ENCODE assay signal across 20 cellular contexts in the genomic region with DNA sequence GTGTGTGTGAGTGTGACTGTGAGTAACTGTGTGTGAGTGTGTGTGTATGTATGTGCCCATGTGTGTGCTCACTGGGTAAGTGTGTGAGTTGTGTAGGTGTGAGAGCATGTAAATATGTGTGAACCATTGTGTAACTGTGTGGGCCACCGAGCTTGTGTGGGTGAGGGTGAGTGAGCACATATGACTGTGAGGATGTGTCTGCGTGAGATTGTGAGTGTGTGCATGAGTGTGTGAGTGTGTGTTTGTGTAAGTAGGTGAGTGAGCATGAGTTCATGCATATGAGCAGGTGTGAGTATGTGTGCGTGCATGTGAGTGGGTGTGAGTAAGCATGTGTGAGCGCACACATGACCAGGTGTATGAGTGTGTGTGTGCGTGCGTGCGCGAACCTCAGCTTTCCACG. TPM values are rescaled to one million over a fixed set of nuclear protein-coding genes. Genes with fewer than 3 reads are reported as not detected.
A peak's percentile ranks its signal among the peaks of the same experiment; 100 is the strongest.
DNase-seq lines count a peak whose midpoint lies in the region; ATAC-seq, FAIRE-seq and TF ChIP-seq lines count a peak whose summit lies in the region.
"Had no signal": no experiment of that assay in that cellular context is flagged by ENCODE, and none has a peak within 500 bp of the region (broad histone marks: within the 10 kb centered on the region; RNA-seq: fewer than 3 reads in every experiment).

No MANE protein-coding gene starts in this region.

- WGBS in neuronal stem cell (ENCODE audit: extremely low coverage in 2 of 2, insufficient read length in 2 of 2, insufficient replicate concordance in 1 of 2), 2 donors = no CpG with 5 or more reads among the region's 9 CpGs

- peaks cover 0 to 1% of the 10 kb centered on the region in 2 donors for H3K4me1 ChIP-seq in neuronal stem cell (ENCODE audit: control insufficient read depth in 2 of 2, insufficient read depth in 1 of 2, low read depth in 1 of 2, low read length in 2 of 2)
- H3K4me1 ChIP-seq: Peyer's patch had no signal

- CTCF ChIA-PET in WTC11 (lab: Charles Lee) = interaction anchor here (1.1 to 4.0 kb wide), 5 partner anchors 9 to 153 kb away, joined by 3 to 15 read pairs (median 5); partner anchors contain the start of gene HAUS7

- H3K27me3 ChIP-seq in neuronal stem cell (ENCODE audit: control insufficient read depth in 3 of 3, insufficient read depth in 3 of 3, low read depth in 1 of 3, low read length in 3 of 3) = peaks cover 0 to 65% (median 36%) of the 10 kb centered on the region in 3 experiments
- H3K27me3 ChIP-seq: Peyer's patch had no signal

- H3K4me3 Mint-ChIP-seq in WTC11 (peak overlapping the region; percentile 6), endothelial cell (ENCODE audit: unreplicated experiment) (peak overlapping the region; percentile 74)
- no peak overlapping the region for H3K4me3 Mint-ChIP-seq in activated CD4-positive, alpha-beta T cell treated with anti-CD3 and anti-CD28 coated beads, Interleukin-2, amount 10 ng/mL, durations not matched to agents 24 days and 14 days

- no peaks in the 10 kb centered on the region for H3K79me1 ChIP-seq in neuronal stem cell (ENCODE audit: low read depth, low read length)

- no peak overlapping the region for H3K27ac ChIP-seq in neuronal stem cell (replicated peaks; ENCODE audit: low read length)
- H3K27ac ChIP-seq: GM23248, Peyer's patch had no signal

- no peak overlapping the region for H3K14ac ChIP-seq in neuronal stem cell (ENCODE audit: low read length)

- H3K4ac ChIP-seq in neuronal stem cell (ENCODE audit: low read length) = no peak overlapping the region

- H3K18ac ChIP-seq in neuronal stem cell (ENCODE audit: low read length) = peak overlapping the region; percentile 28

- H3K4me2 ChIP-seq in neuronal stem cell (ENCODE audit: insufficient read depth, low read length, poor library complexity, severe bottlenecking) = no peak overlapping the region

- DNase-seq in GM12891 (ENCODE audit: insufficient read length, low spot score) = no peak
- no peak for DNase-seq in WTC11 (ENCODE audit: low spot score)
- no peak for DNase-seq in endothelial cell (ENCODE audit: low spot score)
- DNase-seq in neuronal stem cell (ENCODE audit: low spot score) = no peak
- DNase-seq in activated CD4-positive, alpha-beta T cell treated with anti-CD3 and anti-CD28 coated beads, Interleukin-2, amount 10 ng/mL, durations not matched to agents 24 days and 14 days = no peak
- no peak for DNase-seq in ureter (ENCODE audit: low spot score)
- DNase-seq in NCI-H526 treated with DMSO at 0.1 percent for 48 hours (lab: John Stamatoyannopoulos, UW) = no peak
- DNase-seq: GM23248, HCEC 1CT, NCI-H1105, NCI-H146, NCI-H2029, NCI-H226, Peyer's patch had no signal

- H3K9me3 Mint-ChIP-seq in WTC11 (no peaks in the 10 kb centered on the region), endothelial cell (ENCODE audit: unreplicated experiment) (no peaks in the 10 kb centered on the region)
- no peaks in the 10 kb centered on the region for H3K9me3 Mint-ChIP-seq in activated CD4-positive, alpha-beta T cell treated with anti-CD3 and anti-CD28 coated beads, Interleukin-2, amount 10 ng/mL, durations not matched to agents 24 days and 14 days

- POLR2A ChIA-PET in WTC11 (lab: Charles Lee) = no interaction called here

- no peak overlapping the region for H3K9ac ChIP-seq in neuronal stem cell (ENCODE audit: low read depth, low read length, poor library complexity)
- H3K9ac ChIP-seq: GM23248 had no signal

- peak; percentile 76 for FAIRE-seq in GM12891 (lab: Jason Lieb, UNC)
- FAIRE-seq: A204.1, D721Med had no signal

- H3K27me3 Mint-ChIP-seq in WTC11 (ENCODE audit: low read depth) = peaks cover 37% of the 10 kb centered on the region
- peaks cover 22% of the 10 kb centered on the region for H3K27me3 Mint-ChIP-seq in endothelial cell (ENCODE audit: unreplicated experiment)
- peaks cover 18% of the 10 kb centered on the region for H3K27me3 Mint-ChIP-seq in activated CD4-positive, alpha-beta T cell treated with anti-CD3 and anti-CD28 coated beads, Interleukin-2, amount 10 ng/mL, durations not matched to agents 24 days and 14 days

- no peak overlapping the region for H4K8ac ChIP-seq in neuronal stem cell (ENCODE audit: low read depth, low read length)

- no peak for ATAC-seq in WTC11
- no peak for ATAC-seq in GM21515 (IDR thresholded peaks at IDR 0.05; ENCODE audit: unreplicated experiment)

- no peak overlapping the region for H2BK5ac ChIP-seq in neuronal stem cell (ENCODE audit: low read length)

- no peak overlapping the region for H3K4me3 ChIP-seq in neuronal stem cell (ENCODE audit: low read length in 2 of 2)
- H3K4me3 ChIP-seq: GM23248, Peyer's patch had no signal

- H3K27ac Mint-ChIP-seq in WTC11 (no peak overlapping the region), endothelial cell (ENCODE audit: unreplicated experiment) (peak overlapping the region; percentile 61)
- no peak overlapping the region for H3K27ac Mint-ChIP-seq in activated CD4-positive, alpha-beta T cell treated with anti-CD3 and anti-CD28 coated beads, Interleukin-2, amount 10 ng/mL, durations not matched to agents 24 days and 14 days
- H3K27ac Mint-ChIP-seq: CD14-positive monocyte, IgD-negative memory B cell had no signal

- H3K9me3 ChIP-seq in neuronal stem cell (replicated peaks in 1 of 2; ENCODE audit: control insufficient read depth in 2 of 2, insufficient read depth in 1 of 2, low read depth in 1 of 2, low read length in 2 of 2) = no peaks in the 10 kb centered on the region
- H3K9me3 ChIP-seq: Peyer's patch had no signal

- H3K36me3 Mint-ChIP-seq in WTC11 (no peaks in the 10 kb centered on the region), endothelial cell (ENCODE audit: low read depth, unreplicated experiment) (peaks cover 6% of the 10 kb centered on the region)
- no peaks in the 10 kb centered on the region for H3K36me3 Mint-ChIP-seq in activated CD4-positive, alpha-beta T cell treated with anti-CD3 and anti-CD28 coated beads, Interleukin-2, amount 10 ng/mL, durations not matched to agents 24 days and 14 days (ENCODE audit: low read depth)
- H3K36me3 Mint-ChIP-seq: CD14-positive monocyte, IgD-negative memory B cell had no signal

- no peak for TF ChIP-seq POLR2A in GM12891 (IDR thresholded peaks at IDR 0.05; ENCODE audit: low read depth, low read length)

- no peak for TF ChIP-seq CTCF in WTC11 (IDR thresholded peaks at IDR 0.05)
- TF ChIP-seq CTCF in endothelial cell (IDR thresholded peaks at IDR 0.05; ENCODE audit: unreplicated experiment) = no peak

- H2AFZ ChIP-seq in neuronal stem cell (ENCODE audit: low read length) = no peak overlapping the region
- H2AFZ ChIP-seq: GM23248 had no signal

- intact Hi-C loops in activated CD4-positive, alpha-beta T cell treated with anti-CD3 and anti-CD28 coated beads, Interleukin-2, amount 10 ng/mL, durations not matched to agents 24 days and 14 days (cut with micrococcal nuclease) = no loop called here

- H2AK5ac ChIP-seq in neuronal stem cell (ENCODE audit: low read depth, low read length) = no peak overlapping the region

- H3K23ac ChIP-seq in neuronal stem cell (ENCODE audit: low read depth, low read length, poor library complexity) = no peak overlapping the region

- H3K4me1 Mint-ChIP-seq in WTC11 = 0 out of 2 replicates have a peak, but pooled peaks cover 5% of the 10 kb centered on the region
- peaks cover 8% of the 10 kb centered on the region for H3K4me1 Mint-ChIP-seq in endothelial cell (ENCODE audit: unreplicated experiment)
- H3K4me1 Mint-ChIP-seq in activated CD4-positive, alpha-beta T cell treated with anti-CD3 and anti-CD28 coated beads, Interleukin-2, amount 10 ng/mL, durations not matched to agents 24 days and 14 days = no peaks in the 10 kb centered on the region
- H3K4me1 Mint-ChIP-seq: CD14-positive monocyte had no signal

- no peak overlapping the region for H2BK12ac ChIP-seq in neuronal stem cell (ENCODE audit: low read length)

- H2BK15ac ChIP-seq in neuronal stem cell (ENCODE audit: low read length) = no peak overlapping the region

- no peak overlapping the region for H4K91ac ChIP-seq in neuronal stem cell (ENCODE audit: low read depth, low read length, poor library complexity)

- no peaks in the 10 kb centered on the region for H3K36me3 ChIP-seq in neuronal stem cell (replicated peaks in 1 of 2; ENCODE audit: control insufficient read depth in 2 of 2, insufficient read depth in 2 of 2, low read length in 2 of 2)
- H3K36me3 ChIP-seq: Peyer's patch had no signal

- no peak overlapping the region for H2BK120ac ChIP-seq in neuronal stem cell (ENCODE audit: low read depth, low read length)

TF ChIP-seq in GM12891, 5 proteins besides CTCF, POLR2A, EP300 and RAD21 (continues in another document):
- TF ChIP-seq PAX5 (IDR thresholded peaks at IDR 0.05; ENCODE audit: insufficient read depth, low read length, severe bottlenecking) (no peak), TAF1 (IDR thresholded peaks at IDR 0.05; ENCODE audit: low read depth, low read length) (no peak), SPI1 (IDR thresholded peaks at IDR 0.05; ENCODE audit: low read depth, low read length) (no peak), POU2F2 (IDR thresholded peaks at IDR 0.05; ENCODE audit: low read depth, low read length) (no peak)

TF ChIP-seq in WTC11, 78 proteins besides CTCF, POLR2A, EP300 and RAD21 (continues in another document):
- TF ChIP-seq NR1H2 (CRISPR knock-in tag; IDR thresholded peaks at IDR 0.05) (no peak), FOXK1 (CRISPR knock-in tag; IDR thresholded peaks at IDR 0.05) (no peak), ELF4 (CRISPR knock-in tag; IDR thresholded peaks at IDR 0.05; ENCODE audit: low read depth) (no peak), FOXP1 (CRISPR knock-in tag; IDR thresholded peaks at IDR 0.05; ENCODE audit: borderline replicate concordance) (no peak), GABPB1 (CRISPR knock-in tag; IDR thresholded peaks at IDR 0.05) (no peak)

RNA-seq across cellular contexts. Expression of gene ATP2B3, which starts 1.4 kb away (rescaled TPM):
- polyA plus RNA-seq in GM12891 (2012; ENCODE audit: low read depth, missing spikeins) = 0.03 TPM
- total RNA-seq in WTC11 (2021) (0.28 to 0.32 TPM (median 0.30 TPM) in 3 replicates), endothelial cell (ENCODE audit: unreplicated experiment) (0.10 TPM), ureter (not detected)
- 0.49 TPM for polyA plus RNA-seq in neuronal stem cell (2013, experiment 1 of 2)
- 0.48 TPM for polyA plus RNA-seq in neuronal stem cell (2013, experiment 2 of 2)
- total RNA-seq in activated CD4-positive, alpha-beta T cell treated with anti-CD3 and anti-CD28 coated beads, Interleukin-2, amount 10 ng/mL, durations not matched to agents 24 days and 14 days = not detected in 2 replicates
- total RNA-seq: GM23248, OCI-LY7, Peyer's patch had no signal
- polyA plus RNA-seq: CD14-positive monocyte, GM23248, IgD-negative memory B cell had no signal

RNA-seq across cellular contexts. Expression of gene BGN, which starts 21.3 kb away (rescaled TPM):
- polyA plus RNA-seq in GM12891 (2012; ENCODE audit: low read depth, missing spikeins) = not detected
- total RNA-seq in WTC11 (2021) (1.8 to 3.7 TPM (median 3.2 TPM) in 3 replicates), endothelial cell (ENCODE audit: unreplicated experiment) (393 TPM), ureter (77.5 TPM)
- polyA plus RNA-seq in neuronal stem cell (2013, experiment 1 of 2) = 3.8 TPM
- polyA plus RNA-seq in neuronal stem cell (2013, experiment 2 of 2) = 4.3 TPM
- total RNA-seq in activated CD4-positive, alpha-beta T cell treated with anti-CD3 and anti-CD28 coated beads, Interleukin-2, amount 10 ng/mL, durations not matched to agents 24 days and 14 days = not detected in 2 replicates
- total RNA-seq: OCI-LY7 had no signal
- polyA plus RNA-seq: CD14-positive monocyte, IgD-negative memory B cell had no signal

RNA-seq across cellular contexts. Expression of gene HAUS7, which starts 45.7 kb away (rescaled TPM):
- 25.2 TPM for polyA plus RNA-seq in GM12891 (2012; ENCODE audit: low read depth, missing spikeins)
- total RNA-seq in WTC11 (2021) (46.5 to 52.9 TPM (median 52.2 TPM) in 3 replicates), endothelial cell (ENCODE audit: unreplicated experiment) (27.7 TPM), ureter (33.3 TPM)
- polyA plus RNA-seq in neuronal stem cell (2013, experiment 1 of 2) = 19.4 TPM
- polyA plus RNA-seq in neuronal stem cell (2013, experiment 2 of 2) = 20.0 TPM
- total RNA-seq in activated CD4-positive, alpha-beta T cell treated with anti-CD3 and anti-CD28 coated beads, Interleukin-2, amount 10 ng/mL, durations not matched to agents 24 days and 14 days = 75.7 and 79.4 TPM in 2 replicates

Comparison
In these comparisons a context has a peak if more than half of its experiments do, and no peak if none do; other contexts are left out.
1. RNA of gene BGN, which starts 21.3 kb away (total RNA-seq): 393 TPM in endothelial cell (single experiment) and 77.5 TPM in ureter (single experiment); 1.8 to 3.7 TPM in WTC11 and not detected in activated CD4-positive, alpha-beta T cell treated with anti-CD3 and anti-CD28 coated beads, Interleukin-2, amount 10 ng/mL, durations not matched to agents 24 days and 14 days; every median in the first group is over 10 times any median in the second.